Comparison of ENCODE assay signal across 12 cellular contexts in genomic region chr22:27895600-27895999, GRCh38. TPM values are rescaled to one million over a fixed set of nuclear protein-coding genes. Genes with fewer than 3 reads are reported as not detected.
A peak's percentile ranks its signal among the peaks of the same experiment; 100 is the strongest.
DNase-seq lines count a peak whose midpoint lies in the region; ATAC-seq and TF ChIP-seq lines count a peak whose summit lies in the region.
"Had no signal": no experiment of that assay in that cellular context is flagged by ENCODE, and none has a peak within 500 bp of the region (broad histone marks: within the 10 kb centered on the region; RNA-seq: fewer than 3 reads in every experiment).

No MANE protein-coding gene starts in this region.

- H3K9me3 Mint-ChIP-seq in MCF 10A (ENCODE audit: unreplicated experiment) (no peaks in the 10 kb centered on the region), natural killer cell (no peaks in the 10 kb centered on the region)
- H3K9me3 Mint-ChIP-seq: stimulated activated naive CD8-positive, alpha-beta T cell treated with anti-CD3 and anti-CD28 coated beads, Interleukin-15, Interleukin-2, amounts not matched to agents 100 ng/mL and 50 ng/mL, for 24 hours had no signal

- no peaks in the 10 kb centered on the region for H3K27me3 ChIP-seq in KMS-11 (ENCODE audit: insufficient read depth, low read depth)
- H3K27me3 ChIP-seq in smooth muscle cell (ENCODE audit: low read depth), result no peaks in the 10 kb centered on the region
- H3K27me3 ChIP-seq: MG63 had no signal

- H3K4me1 Mint-ChIP-seq in MCF 10A (ENCODE audit: insufficient read depth, unreplicated experiment), result no peaks in the 10 kb centered on the region
- peaks cover 3 to 10% of the 10 kb centered on the region in 2 donors for H3K4me1 Mint-ChIP-seq in natural killer cell

- H4K20me1 ChIP-seq in KMS-11 (ENCODE audit: insufficient read depth), result no peaks in the 10 kb centered on the region; the same call in 1 of the 2 replicates
- peaks cover 56% of the 10 kb centered on the region for H4K20me1 ChIP-seq in smooth muscle cell (ENCODE audit: low read depth)

- no peak overlapping the region for H3K27ac Mint-ChIP-seq in MCF 10A (ENCODE audit: low read depth, unreplicated experiment)
- H3K27ac Mint-ChIP-seq in natural killer cell, result no peak overlapping the region
- H3K27ac Mint-ChIP-seq: stimulated activated naive CD8-positive, alpha-beta T cell treated with anti-CD3 and anti-CD28 coated beads, Interleukin-15, Interleukin-2, amounts not matched to agents 100 ng/mL and 50 ng/mL, for 24 hours had no signal

- H3K4me1 ChIP-seq in KMS-11 (ENCODE audit: low read depth, poor library complexity, severe bottlenecking) (peaks cover 83% of the 10 kb centered on the region), smooth muscle cell (ENCODE audit: low read depth) (no peaks in the 10 kb centered on the region)

- no peak overlapping the region for H3K4me3 Mint-ChIP-seq in MCF 10A (ENCODE audit: unreplicated experiment)
- H3K4me3 Mint-ChIP-seq in natural killer cell, result no peak overlapping the region
- H3K4me3 Mint-ChIP-seq: stimulated activated naive CD8-positive, alpha-beta T cell treated with anti-CD3 and anti-CD28 coated beads, Interleukin-15, Interleukin-2, amounts not matched to agents 100 ng/mL and 50 ng/mL, for 24 hours had no signal

- BruUV-seq in MCF 10A (replicated peaks; lab: Mats Ljungman, UMichigan), result no TSS peak

- CTCF ChIA-PET in MCF 10A (lab: Yijun Ruan, JAX), result interaction anchor here (7.3 kb wide), 1 partner anchor 8 kb away, joined by 53 read pairs; no protein-coding TSS in a partner anchor

- H3K36me3 ChIP-seq in KMS-11 (ENCODE audit: insufficient read depth) (peaks cover 11% of the 10 kb centered on the region; the same call in 1 of the 2 replicates), smooth muscle cell (ENCODE audit: low read depth) (peaks cover 26% of the 10 kb centered on the region)

- in situ Hi-C loops in GM13976 (cut with MboI; ENCODE audit: low sequenced_read_pairs, unreplicated experiment), result loop anchor here (25.0 kb wide), 1 partner anchor 917 kb away; the partner anchor contains the start of gene XBP1

- no peaks in the 10 kb centered on the region for H3K9me3 ChIP-seq in smooth muscle cell (replicated peaks; ENCODE audit: low read depth)
- H3K9me3 ChIP-seq: MG63 had no signal

- intact Hi-C loops in MCF 10A (cut with micrococcal nuclease), result no loop called here
- intact Hi-C loops in natural killer cell (cut with micrococcal nuclease), result no loop called here

- H3K36me3 Mint-ChIP-seq in MCF 10A (ENCODE audit: insufficient read depth, unreplicated experiment) (peaks cover 89% of the 10 kb centered on the region), natural killer cell (peaks cover 19% of the 10 kb centered on the region)

- no peaks in the 10 kb centered on the region for H3F3A ChIP-seq in smooth muscle cell (ENCODE audit: low read depth)

- peak; percentile 67 for DNase-seq in GM13976 (ENCODE audit: low spot score)
- no peak for DNase-seq in smooth muscle cell (lab: John Stamatoyannopoulos, UW; ENCODE audit: unreplicated experiment)
- no peak for DNase-seq in MCF 10A (ENCODE audit: unreplicated experiment)
- no peak for DNase-seq in natural killer cell
- DNase-seq: MG63, NCI-H774 had no signal

- 81% methylated on average over 4 of the region's 4 CpGs for WGBS in smooth muscle cell (ENCODE audit: low lambda C conversion rate)

- H3K4me2 ChIP-seq in KMS-11 (peak overlapping the region; percentile 89), smooth muscle cell (no peak overlapping the region)

- H3K27me3 Mint-ChIP-seq in MCF 10A (ENCODE audit: insufficient read depth, unreplicated experiment) (no peaks in the 10 kb centered on the region), natural killer cell (ENCODE audit: low read depth in 2 of 2) (no peaks in the 10 kb centered on the region)
- H3K27me3 Mint-ChIP-seq: stimulated activated naive CD8-positive, alpha-beta T cell treated with anti-CD3 and anti-CD28 coated beads, Interleukin-15, Interleukin-2, amounts not matched to agents 100 ng/mL and 50 ng/mL, for 24 hours had no signal

- TF ChIP-seq CTCF in GM13976 (IDR thresholded peaks at IDR 0.05; ENCODE audit: borderline replicate concordance, control extremely low read depth, extremely low read depth, insufficient read depth, missing control alignments) (no peak), KMS-11 (conservative IDR thresholded peaks at IDR 0.05; ENCODE audit: low read depth, low read length) (no peak), smooth muscle cell (IDR thresholded peaks at IDR 0.05; ENCODE audit: borderline replicate concordance, insufficient read depth, poor library complexity, severe bottlenecking) (no peak), MCF 10A (IDR thresholded peaks at IDR 0.05; ENCODE audit: unreplicated experiment) (no peak), natural killer cell (IDR thresholded peaks at IDR 0.05) (no peak)

- H3K27ac ChIP-seq in KMS-11 (peak overlapping the region; percentile 88), smooth muscle cell (ENCODE audit: low read depth) (no peak overlapping the region)
- H3K27ac ChIP-seq: skin epidermis had no signal

- H2AFZ ChIP-seq in KMS-11 (ENCODE audit: low read depth) (no peak overlapping the region), smooth muscle cell (ENCODE audit: low read depth) (no peak overlapping the region)

- POLR2A ChIA-PET in MCF 10A (lab: Yijun Ruan, JAX), result interaction anchor here (0.9 to 1.4 kb wide), 2 partner anchors 15 to 35 kb away, joined by 3 to 5 read pairs; no protein-coding TSS in a partner anchor

- H3K4me3 ChIP-seq in KMS-11 (IDR thresholded peaks at IDR 0.05; ENCODE audit: insufficient read depth, low read depth, low read length) (no peak overlapping the region), smooth muscle cell (no peak overlapping the region)
- H3K4me3 ChIP-seq: MG63, skin epidermis had no signal

- H3K79me2 ChIP-seq in KMS-11 (ENCODE audit: insufficient read depth, low read depth) (peaks cover 68% of the 10 kb centered on the region), smooth muscle cell (ENCODE audit: low read depth) (peaks cover 69% of the 10 kb centered on the region)

- H3K9ac ChIP-seq in KMS-11 (peak overlapping the region; percentile 51; the same call in 1 of the 2 replicates), smooth muscle cell (ENCODE audit: low read depth) (no peak overlapping the region)

- peak; percentile 59 for ATAC-seq in GM19324 (IDR thresholded peaks at IDR 0.05; ENCODE audit: low FRiP score, unreplicated experiment)
- peak; percentile 85 for ATAC-seq in HG02840 (IDR thresholded peaks at IDR 0.05; ENCODE audit: low FRiP score, unreplicated experiment)
- no peak for ATAC-seq in GM21526 (IDR thresholded peaks at IDR 0.05; ENCODE audit: low FRiP score, unreplicated experiment)
- ATAC-seq in natural killer cell, result no peak

RNA-seq across cellular contexts. Expression of gene PITPNB, which starts 23.5 kb away (rescaled TPM):
- total RNA-seq in smooth muscle cell, result 25.0 and 37.8 TPM in 2 replicates
- polyA plus RNA-seq in smooth muscle cell, result 47.0 and 55.2 TPM in 2 replicates
- 93.1 and 124 TPM in 2 replicates for total RNA-seq in MCF 10A (2022)
- 10 to 100 TPM; 58.4 to 77.7 (median 65.1) TPM for total RNA-seq in natural killer cell

Comparison
In these comparisons a context has a peak if more than half of its experiments do, and no peak if none do; other contexts are left out.
1. ATAC-seq: peak in GM19324 (single experiment) and HG02840 (single experiment); none in GM21526 (single experiment) and natural killer cell (0 of 3).